In genomic region chr21:45104560-45104959, GRCh38 we compare ENCODE assay signal across 9 cellular contexts. TPM values are rescaled to one million over a fixed set of nuclear protein-coding genes. Genes with fewer than 3 reads are reported as not detected.
DNase-seq lines count a peak whose midpoint lies in the region; ATAC-seq, FAIRE-seq and TF ChIP-seq lines count a peak whose summit lies in the region.
"Had no signal": no experiment of that assay in that cellular context is flagged by ENCODE, and none has a peak within 500 bp of the region (broad histone marks: within the 10 kb centered on the region; RNA-seq: fewer than 3 reads in every experiment).

No MANE protein-coding gene starts in this region.

- no peak overlapping the region for H3K27ac Mint-ChIP-seq in H9

- POLR2A ChIA-PET in GM12878 (lab: Charles Lee): interaction anchor here (1.2 to 1.9 kb wide), 3 partner anchors 15 to 33 kb away, joined by 3 to 9 read pairs (median 4); no protein-coding TSS in a partner anchor

- H4K20me1 ChIP-seq in GM12878 (ENCODE audit: control insufficient read depth, insufficient read depth): no peaks in the 10 kb centered on the region
- H4K20me1 ChIP-seq in H9 (ENCODE audit: control insufficient read depth, insufficient read depth, insufficient read length): no peaks in the 10 kb centered on the region

- H3K79me2 ChIP-seq in GM12878 (ENCODE audit: control insufficient read depth, insufficient read depth, low read length) (no peaks in the 10 kb centered on the region), H9 (ENCODE audit: insufficient read depth, low read length) (no peaks in the 10 kb centered on the region)

- no peak overlapping the region for H4K8ac ChIP-seq in H9 (replicated peaks; ENCODE audit: insufficient read length, low read depth, low read length)

- no peak for TF ChIP-seq EP300 in GM12878 (IDR thresholded peaks at IDR 0.05; ENCODE audit: borderline replicate concordance in 1 of 2, control insufficient read depth in 1 of 2, low read depth in 2 of 2, low read length in 2 of 2)

- no peak overlapping the region for H3K14ac ChIP-seq in H9 (ENCODE audit: insufficient read depth, low read length)

- H3K27me3 Mint-ChIP-seq in H9 (ENCODE audit: low read depth): no peaks in the 10 kb centered on the region

- H2AFZ ChIP-seq in GM12878 (ENCODE audit: control insufficient read depth, low read depth, low read length): no peak overlapping the region
- H2AFZ ChIP-seq in H9 (ENCODE audit: low read length): no peak overlapping the region

- H3K4me2 ChIP-seq in GM12878 (ENCODE audit: control insufficient read depth, insufficient read depth) (0 out of 2 replicates have a peak overlapping the region, but pooled peaks have one; percentile 11), H9 (ENCODE audit: insufficient read depth, insufficient read length, low read length) (no peak overlapping the region)

- RAD21 ChIA-PET in GM12878 (lab: Charles Lee; ENCODE audit: unreplicated experiment): interaction anchor here (1.2 to 8.2 kb wide), 6 partner anchors 18 to 34 kb away, joined by 3 to 204 read pairs (median 8); no protein-coding TSS in a partner anchor

- H2AK5ac ChIP-seq in H9 (ENCODE audit: insufficient read length, low read length): no peak overlapping the region

- no peak overlapping the region for H2BK15ac ChIP-seq in H9 (ENCODE audit: low read depth, low read length)

- H3K9ac ChIP-seq in GM12878 (ENCODE audit: control insufficient read depth, insufficient read depth, low read length) (no peak overlapping the region), H9 (ENCODE audit: extremely low read depth, insufficient read length, low read length) (no peak overlapping the region)

- ATAC-seq in GM12878 (peak; percentile 86), omental fat pad (ENCODE audit: low FRiP score) (peak; percentile 50), GM19467 (IDR thresholded peaks at IDR 0.05; ENCODE audit: unreplicated experiment) (no peak)

- no peaks in the 10 kb centered on the region for H3K79me1 ChIP-seq in H9 (ENCODE audit: insufficient read depth, low read depth, low read length, poor library complexity, severe bottlenecking)

- H2BK120ac ChIP-seq in H9 (ENCODE audit: low read depth, low read length, poor library complexity, severe bottlenecking): no peak overlapping the region

- no peak for TF ChIP-seq RAD21 in GM12878 (IDR thresholded peaks at IDR 0.05; ENCODE audit: insufficient read depth, low read depth, low read length)

- H3K23ac ChIP-seq in H9 (ENCODE audit: insufficient read length, low read depth, low read length): no peak overlapping the region

- H3K27me3 ChIP-seq in GM12878 (replicated peaks in 1 of 2; ENCODE audit: control insufficient read depth in 2 of 2, insufficient read depth in 2 of 2, low read length in 1 of 2): no peaks in the 10 kb centered on the region
- no peaks in the 10 kb centered on the region for H3K27me3 ChIP-seq in H9 (ENCODE audit: insufficient read depth, low read length)

- H3K9me3 Mint-ChIP-seq in H9: no peaks in the 10 kb centered on the region

- H3K4me1 ChIP-seq in GM12878 (ENCODE audit: control insufficient read depth, insufficient read depth, low read length): peaks cover 28% of the 10 kb centered on the region
- no peaks in the 10 kb centered on the region for H3K4me1 ChIP-seq in H9 (ENCODE audit: insufficient read depth, low read length)

- no peak for TF ChIP-seq CTCF in GM12878 (IDR thresholded peaks at IDR 0.05 in 2 of 3, conservative IDR thresholded peaks at IDR 0.05 in 1 of 3; ENCODE audit: control insufficient read depth in 2 of 3, extremely low read depth in 1 of 3, insufficient read depth in 1 of 3, low read depth in 3 of 3, low read length in 3 of 3)
- no peak for TF ChIP-seq CTCF in omental fat pad (IDR thresholded peaks at IDR 0.05)
- TF ChIP-seq CTCF in H9 (conservative IDR thresholded peaks at IDR 0.05): no peak

- 2% methylated on average over 3 of the region's 3 CpGs for WGBS in GM12878 (ENCODE audit: insufficient coverage, insufficient replicate concordance, low lambda C conversion rate, missing lambda C conversion rate)
- no CpG with 5 or more reads among the region's 3 CpGs for WGBS in H9 (ENCODE audit: extremely low coverage, insufficient read length, low lambda C conversion rate)

- FAIRE-seq in GM12878 (lab: Jason Lieb, UNC): peak; percentile 31

- no peak overlapping the region for H3K56ac ChIP-seq in H9 (ENCODE audit: insufficient read length, low read depth, low read length)

- H3K36me3 Mint-ChIP-seq in H9 (ENCODE audit: insufficient read depth in 1 of 3, low read depth in 3 of 3): no peaks in the 10 kb centered on the region

- peaks cover 8% of the 10 kb centered on the region; the same call in 2 of the 3 replicates for H3K9me3 ChIP-seq in GM12878 (replicated peaks; ENCODE audit: control insufficient read depth, insufficient read depth, low read length)
- H3K9me3 ChIP-seq in H9 (ENCODE audit: control insufficient read depth, low read depth, low read length): no peaks in the 10 kb centered on the region

- H2BK12ac ChIP-seq in H9 (ENCODE audit: insufficient read length, low read depth, low read length): no peak overlapping the region

- no peak overlapping the region for H4K91ac ChIP-seq in H9 (ENCODE audit: insufficient read length, low read depth, low read length)

- H2BK5ac ChIP-seq in H9 (ENCODE audit: insufficient read length, low read length): no peak overlapping the region

- no peak overlapping the region for H3K18ac ChIP-seq in H9 (ENCODE audit: insufficient read length, low read depth, low read length)

- H3K4me3 Mint-ChIP-seq in H9: no peak overlapping the region

- in situ Hi-C loops in Caki2 (cut with HindIII; ENCODE audit: low pct_unique_long_range_greater_than_20kb, low sequenced_read_pairs) (no loop called here), GM12878 (cut with MboI) (no loop called here)

- peak; percentile 25 for DNase-seq in Caki2 (ENCODE audit: low read depth)
- peak; percentile 17 for DNase-seq in NCI-H1092 treated with DMSO at 0.1 percent for 48 hours (lab: John Stamatoyannopoulos, UW)
- no peak for DNase-seq in GM12878 (ENCODE audit: low read depth, low spot score)
- DNase-seq in omental fat pad (ENCODE audit: low spot score): no peak
- no peak for DNase-seq in GM19238 (ENCODE audit: insufficient read length, low spot score)
- no peak for DNase-seq in H9
- no peak for DNase-seq in GOT3 (lab: John Stamatoyannopoulos, UW)
- DNase-seq: NCI-H1105 treated with DMSO at 0.1 percent for 48 hours had no signal

- TF ChIP-seq POLR2A in GM12878 (IDR thresholded peaks at IDR 0.05; ENCODE audit: low read depth, low read length): no peak

- no peak overlapping the region for H2BK20ac ChIP-seq in H9 (ENCODE audit: low read depth, low read length, poor library complexity, severe bottlenecking)

- H4K5ac ChIP-seq in H9 (ENCODE audit: insufficient read length, low read depth, low read length): no peak overlapping the region

- H3T11ph ChIP-seq in H9 (ENCODE audit: low read length): no peak overlapping the region

- BruUV-seq in GM12878 (replicated peaks; lab: Mats Ljungman, UMichigan): no TSS peak

- H3K27ac ChIP-seq in GM12878 (ENCODE audit: control insufficient read depth, insufficient read depth) (no peak overlapping the region), H9 (ENCODE audit: insufficient read length, low read depth, low read length) (no peak overlapping the region)

- intact Hi-C loops in GM12878 (cut with micrococcal nuclease; ENCODE audit: unreplicated experiment): no loop called here

- no peak overlapping the region; the same call in 1 of the 2 replicates for H3K4me3 ChIP-seq in GM12878

- H3K4ac ChIP-seq in H9 (ENCODE audit: low read depth, low read length): no peak overlapping the region

- SMC1A ChIA-PET in GM12878 (lab: Charles Lee; ENCODE audit: uncharacterized antibody, unreplicated experiment): interaction anchor here (1.1 to 18.3 kb wide), 7 partner anchors 8 to 33 kb away, joined by 5 to 560 read pairs (median 9); no protein-coding TSS in a partner anchor

- H3K23me2 ChIP-seq in H9 (ENCODE audit: insufficient read length, low read depth, low read length, poor library complexity, severe bottlenecking): no peaks in the 10 kb centered on the region

- peaks cover 12 to 13% of the 10 kb centered on the region in 2 experiments for H3K4me1 Mint-ChIP-seq in H9

- CTCF ChIA-PET in GM12878 (lab: Yijun Ruan, JAX): interaction anchor here (0.9 to 15.5 kb wide), 6 partner anchors 10 to 155 kb away, joined by 3 to 626 read pairs (median 6); no protein-coding TSS in a partner anchor

- no peaks in the 10 kb centered on the region for H3K36me3 ChIP-seq in GM12878 (ENCODE audit: control insufficient read depth in 2 of 2, insufficient read depth in 2 of 2, low read length in 1 of 2)

TF ChIP-seq in GM12878, 131 proteins besides CTCF, POLR2A, EP300 and RAD21 (continues in another document):
- TF ChIP-seq CBX5 (IDR thresholded peaks at IDR 0.05; ENCODE audit: low read depth): no peak
- TF ChIP-seq TCF12 (IDR thresholded peaks at IDR 0.05; ENCODE audit: low read depth, low read length): 0 out of 2 replicates have a peak, but pooled peaks have one; percentile 24
- no peak for TF ChIP-seq DPF2 (IDR thresholded peaks at IDR 0.05)

RNA-seq across cellular contexts. Expression of gene ADARB1, which starts 30.2 kb away (rescaled TPM):
- 1.7 and 5.0 TPM in 2 replicates for total RNA-seq in Caki2 (2014; rRNA removed; shearing (Covaris generic); ENCODE audit: low replicate concordance)
- total RNA-seq in GM12878 (2013; cell fraction: nucleolus; rRNA removed): 103 and 112 TPM in 2 replicates
- total RNA-seq in GM12878 (2014; rRNA removed): 29.8 and 34.2 TPM in 2 replicates
- 34.8 and 49.1 TPM in 2 replicates for total RNA-seq in GM12878 (2014; rRNA removed; fragmentation: Illumina TruSeq; extraction: Trizol)
- 53.7 and 61.7 TPM in 2 replicates for total RNA-seq in GM12878 (2021)
- 1.2 TPM for polyA plus RNA-seq in GM12878 (2011; ENCODE audit: low read depth)
- 18.7 and 20.8 TPM in 2 replicates for polyA plus RNA-seq in GM12878 (2011; rRNA removed)
- polyA plus RNA-seq in GM12878 (2011; cell fraction: cytosol; rRNA removed): 18.2 and 23.2 TPM in 2 replicates
- polyA plus RNA-seq in GM12878 (2011; cell fraction: nucleus; rRNA removed): 49.5 and 63.8 TPM in 2 replicates
- 1.8 and 2.1 TPM in 2 replicates for polyA plus RNA-seq in GM12878 (2012)
- polyA plus RNA-seq in GM12878 (2014; fragmentation: Illumina TruSeq; extraction: Trizol): 39.9 and 41.4 TPM in 2 replicates
- 1 to 10 TPM; 5.7 to 9.0 TPM for polyA plus RNA-seq in GM12878 (2014; fragmentation: Nextera tagmentation; extraction: Ambion mirVana)
- polyA plus RNA-seq in GM12878 (2014; rRNA removed): 31.8 and 39.0 TPM in 2 replicates
- 10 to 100 TPM in 1 of 2 experiments, 1 to 10 TPM in 1; 6.6 to 14.9 TPM for polyA plus RNA-seq in GM12878 (2016; fragmentation: Nextera tagmentation; extraction: Ambion mirVana)
- 27.3 and 33.8 TPM in 2 replicates for polyA minus RNA-seq in GM12878 (2011; rRNA and poly(A)+ RNA removed)
- 14.4 and 17.5 TPM in 2 replicates for polyA minus RNA-seq in GM12878 (2011; cell fraction: cytosol; rRNA and poly(A)+ RNA removed)
- 21.9 and 30.1 TPM in 2 replicates for polyA minus RNA-seq in GM12878 (2011; cell fraction: nucleus; rRNA and poly(A)+ RNA removed)
- total RNA-seq in omental fat pad: 10 to 100 TPM; 17.3 to 38.3 (median 23.3) TPM
- total RNA-seq in H9 (2021): 14.1 and 15.8 TPM in 2 replicates

Comparison
In these comparisons a context has a peak if more than half of its experiments do, and no peak if none do; other contexts are left out.
1. DNase-seq: peak in Caki2 (single experiment) and NCI-H1092 treated with DMSO at 0.1 percent for 48 hours (single experiment); none in GM12878 (single experiment), omental fat pad (single experiment), GM19238 (single experiment), H9 (single experiment) and GOT3 (single experiment).